ENCODE assay signal across 9 cellular contexts in genomic region chr2:241036964-241037421, GRCh38. TPM values are rescaled to one million over a fixed set of nuclear protein-coding genes. Genes with fewer than 3 reads are reported as not detected.
DNase-seq lines count a peak whose midpoint lies in the region; ATAC-seq and TF ChIP-seq lines count a peak whose summit lies in the region.
"Had no signal": no experiment of that assay in that cellular context is flagged by ENCODE, and none has a peak within 500 bp of the region (broad histone marks: within the 10 kb centered on the region; RNA-seq: fewer than 3 reads in every experiment).

No MANE protein-coding gene starts in this region.

- H3K4me3 ChIP-seq in neuronal stem cell (ENCODE audit: low read length in 2 of 2) (peak overlapping the region in 1 of 2 donors; percentile 74), uterus (no peak overlapping the region), SK-N-SH (ENCODE audit: low read depth in 2 of 2, low read length in 1 of 2) (no peak overlapping the region)

- peak overlapping the region; percentile 94 for H3K14ac ChIP-seq in neuronal stem cell (ENCODE audit: low read length)

- no peaks in the 10 kb centered on the region for H4K20me1 ChIP-seq in SK-N-SH (ENCODE audit: insufficient read depth)

- H3K23ac ChIP-seq in neuronal stem cell (ENCODE audit: low read depth, low read length, poor library complexity): peak overlapping the region; percentile 85

- H3K9me3 ChIP-seq in neuronal stem cell (replicated peaks in 1 of 2; ENCODE audit: control insufficient read depth in 2 of 2, insufficient read depth in 1 of 2, low read depth in 1 of 2, low read length in 2 of 2) (no peaks in the 10 kb centered on the region), uterus (no peaks in the 10 kb centered on the region), SK-N-SH (no peaks in the 10 kb centered on the region)

- no peaks in the 10 kb centered on the region for H3K27me3 Mint-ChIP-seq in activated T-helper 2 cell treated with anti-CD3 and anti-CD28 coated beads, Interferon-gamma antibody, Interleukin-2, Interleukin-4, amounts not matched to agents 10 μg/mL and 5 μg/mL and 100 μg/mL, durations not matched to agents 14 hours and 24 hours and 36 hours (ENCODE audit: low read depth)
- H3K27me3 Mint-ChIP-seq in CD14-positive monocyte (ENCODE audit: low read depth in 3 of 3): peaks cover 4 to 18% (median 13%) of the 10 kb centered on the region in 3 donors

- ATAC-seq in GM18867 (IDR thresholded peaks at IDR 0.05; ENCODE audit: unreplicated experiment): peak; percentile 26
- ATAC-seq in HG02798 (IDR thresholded peaks at IDR 0.05; ENCODE audit: poor library complexity, unreplicated experiment): peak; percentile 21
- ATAC-seq in GM21825 (IDR thresholded peaks at IDR 0.05; ENCODE audit: unreplicated experiment): no peak

- peak overlapping the region; percentile 68 for H3K4me3 Mint-ChIP-seq in activated T-helper 2 cell treated with anti-CD3 and anti-CD28 coated beads, Interferon-gamma antibody, Interleukin-2, Interleukin-4, amounts not matched to agents 10 μg/mL and 5 μg/mL and 100 μg/mL, durations not matched to agents 14 hours and 24 hours and 36 hours (ENCODE audit: low read depth)
- peak overlapping the region in 1 of 2 donors; percentile 53 for H3K4me3 Mint-ChIP-seq in CD14-positive monocyte
- H3K4me3 Mint-ChIP-seq: neural crest cell had no signal

- no peak for TF ChIP-seq EP300 in SK-N-SH (IDR thresholded peaks at IDR 0.05; ENCODE audit: borderline replicate concordance in 1 of 2, low read depth in 1 of 2, low read length in 1 of 2)

- CTCF ChIA-PET in SK-N-SH (lab: Yijun Ruan, JAX): no interaction called here

- no peaks in the 10 kb centered on the region for H3K9me3 Mint-ChIP-seq in activated T-helper 2 cell treated with anti-CD3 and anti-CD28 coated beads, Interferon-gamma antibody, Interleukin-2, Interleukin-4, amounts not matched to agents 10 μg/mL and 5 μg/mL and 100 μg/mL, durations not matched to agents 14 hours and 24 hours and 36 hours
- no peaks in the 10 kb centered on the region for H3K9me3 Mint-ChIP-seq in CD14-positive monocyte
- H3K9me3 Mint-ChIP-seq: neural crest cell had no signal

- intact Hi-C loops in activated T-helper 2 cell treated with anti-CD3 and anti-CD28 coated beads, Interferon-gamma antibody, Interleukin-2, Interleukin-4, amounts not matched to agents 10 μg/mL and 5 μg/mL and 100 μg/mL, durations not matched to agents 14 hours and 24 hours and 36 hours (cut with micrococcal nuclease): no loop called here
- intact Hi-C loops in uterus (cut with DNase I; ENCODE audit: low total_unique reads): no loop called here
- intact Hi-C loops in CD14-positive monocyte (cut with micrococcal nuclease): no loop called here

- peak overlapping the region; percentile 71 for H2BK15ac ChIP-seq in neuronal stem cell (ENCODE audit: low read length)

- H3F3A ChIP-seq in SK-N-SH (replicated peaks; ENCODE audit: insufficient read depth): no peaks in the 10 kb centered on the region

- H2AFZ ChIP-seq in neuronal stem cell (ENCODE audit: low read length): no peak overlapping the region
- H2AFZ ChIP-seq in SK-N-SH (ENCODE audit: low read depth): no peak overlapping the region

- no peak overlapping the region for H3K27ac ChIP-seq in neuronal stem cell (replicated peaks; ENCODE audit: low read length)
- H3K27ac ChIP-seq in uterus: no peak overlapping the region
- no peak overlapping the region for H3K27ac ChIP-seq in SK-N-SH (ENCODE audit: low read depth in 2 of 2, low read length in 1 of 2)

- no peaks in the 10 kb centered on the region for H3K36me3 ChIP-seq in neuronal stem cell (replicated peaks in 1 of 2; ENCODE audit: control insufficient read depth in 2 of 2, insufficient read depth in 2 of 2, low read length in 2 of 2)
- no peaks in the 10 kb centered on the region for H3K36me3 ChIP-seq in uterus
- H3K36me3 ChIP-seq in SK-N-SH (replicated peaks in 1 of 2; ENCODE audit: control insufficient read depth in 1 of 2, insufficient read depth in 2 of 2, low read length in 1 of 2): no peaks in the 10 kb centered on the region

- TF ChIP-seq POLR2A in uterus (IDR thresholded peaks at IDR 0.05): no peak

- peak overlapping the region; percentile 90 for H2BK5ac ChIP-seq in neuronal stem cell (ENCODE audit: low read length)

- TF ChIP-seq CTCF in uterus (IDR thresholded peaks at IDR 0.05) (no peak), CD14-positive monocyte (IDR thresholded peaks at IDR 0.05) (no peak), SK-N-SH (IDR thresholded peaks at IDR 0.05) (no peak)

- TF ChIP-seq RAD21 in SK-N-SH (IDR thresholded peaks at IDR 0.05; ENCODE audit: low read length): no peak

- no peaks in the 10 kb centered on the region for H3K79me2 ChIP-seq in SK-N-SH (ENCODE audit: insufficient read depth)

- peaks cover 18% of the 10 kb centered on the region for H3K4me1 Mint-ChIP-seq in activated T-helper 2 cell treated with anti-CD3 and anti-CD28 coated beads, Interferon-gamma antibody, Interleukin-2, Interleukin-4, amounts not matched to agents 10 μg/mL and 5 μg/mL and 100 μg/mL, durations not matched to agents 14 hours and 24 hours and 36 hours (ENCODE audit: low read depth)
- H3K4me1 Mint-ChIP-seq in CD14-positive monocyte: peaks cover 8% of the 10 kb centered on the region
- H3K4me1 Mint-ChIP-seq: neural crest cell had no signal

- H2BK12ac ChIP-seq in neuronal stem cell (ENCODE audit: low read length): peak overlapping the region; percentile 94

- no CpG with 5 or more reads among the region's 18 CpGs for WGBS in neuronal stem cell (ENCODE audit: extremely low coverage in 2 of 2, insufficient read length in 2 of 2, insufficient replicate concordance in 1 of 2), 2 donors
- 81% methylated on average over 10 of the region's 18 CpGs for WGBS in SK-N-SH (ENCODE audit: low lambda C conversion rate)

- DNase-seq in activated T-helper 2 cell treated with anti-CD3 and anti-CD28 coated beads, Interferon-gamma antibody, Interleukin-2, Interleukin-4, amounts not matched to agents 10 μg/mL and 5 μg/mL and 100 μg/mL, durations not matched to agents 14 hours and 24 hours and 36 hours (ENCODE audit: low spot score): no peak
- no peak for DNase-seq in neuronal stem cell (ENCODE audit: low spot score)
- no peak for DNase-seq in uterus
- DNase-seq in CD14-positive monocyte (ENCODE audit: low spot score): no peak
- DNase-seq in SK-N-SH: no peak

- no peaks in the 10 kb centered on the region for H3K36me3 Mint-ChIP-seq in activated T-helper 2 cell treated with anti-CD3 and anti-CD28 coated beads, Interferon-gamma antibody, Interleukin-2, Interleukin-4, amounts not matched to agents 10 μg/mL and 5 μg/mL and 100 μg/mL, durations not matched to agents 14 hours and 24 hours and 36 hours (ENCODE audit: low read depth)
- H3K36me3 Mint-ChIP-seq in CD14-positive monocyte: no peaks in the 10 kb centered on the region

- no peak overlapping the region for H3K27ac Mint-ChIP-seq in activated T-helper 2 cell treated with anti-CD3 and anti-CD28 coated beads, Interferon-gamma antibody, Interleukin-2, Interleukin-4, amounts not matched to agents 10 μg/mL and 5 μg/mL and 100 μg/mL, durations not matched to agents 14 hours and 24 hours and 36 hours
- H3K27ac Mint-ChIP-seq in CD14-positive monocyte: no peak overlapping the region

- no peak overlapping the region for H4K91ac ChIP-seq in neuronal stem cell (ENCODE audit: low read depth, low read length, poor library complexity)

- no peaks in the 10 kb centered on the region for H3K79me1 ChIP-seq in neuronal stem cell (ENCODE audit: low read depth, low read length)

- H3K27me3 ChIP-seq in neuronal stem cell (ENCODE audit: control insufficient read depth in 3 of 3, insufficient read depth in 3 of 3, low read depth in 1 of 3, low read length in 3 of 3) (peaks cover 0 to 76% (median 24%) of the 10 kb centered on the region in 3 experiments), uterus (no peaks in the 10 kb centered on the region), SK-N-SH (ENCODE audit: insufficient read depth) (no peaks in the 10 kb centered on the region)

- H3K4ac ChIP-seq in neuronal stem cell (ENCODE audit: low read length): no peak overlapping the region

- H2AK5ac ChIP-seq in neuronal stem cell (ENCODE audit: low read depth, low read length): peak overlapping the region; percentile 59

- H3K4me1 ChIP-seq in neuronal stem cell (ENCODE audit: control insufficient read depth in 2 of 2, insufficient read depth in 1 of 2, low read depth in 1 of 2, low read length in 2 of 2): peaks cover 5 to 14% of the 10 kb centered on the region in 2 donors
- H3K4me1 ChIP-seq in uterus: no peaks in the 10 kb centered on the region
- H3K4me1 ChIP-seq in SK-N-SH (ENCODE audit: control insufficient read depth in 1 of 2, insufficient read depth in 2 of 2, low read depth in 1 of 2, low read length in 1 of 2): no peaks in the 10 kb centered on the region

- H3K4me2 ChIP-seq in neuronal stem cell (ENCODE audit: insufficient read depth, low read length, poor library complexity, severe bottlenecking) (peak overlapping the region; percentile 91), SK-N-SH (no peak overlapping the region)

- H2BK120ac ChIP-seq in neuronal stem cell (ENCODE audit: low read depth, low read length): no peak overlapping the region

- H4K8ac ChIP-seq in neuronal stem cell (ENCODE audit: low read depth, low read length): no peak overlapping the region

- peak overlapping the region; percentile 95 for H3K18ac ChIP-seq in neuronal stem cell (ENCODE audit: low read length)

- POLR2A ChIA-PET in SK-N-SH (lab: Yijun Ruan, JAX): no interaction called here

- H3K9me2 ChIP-seq in SK-N-SH: no peaks in the 10 kb centered on the region

- H3K9ac ChIP-seq in neuronal stem cell (ENCODE audit: low read depth, low read length, poor library complexity): peak overlapping the region; percentile 84
- H3K9ac ChIP-seq in SK-N-SH: no peak overlapping the region

TF ChIP-seq in SK-N-SH, 30 proteins besides CTCF, POLR2A, EP300 and RAD21 (continues in another document):
- no peak for TF ChIP-seq ELF1 (IDR thresholded peaks at IDR 0.05)
- no peak for TF ChIP-seq NRF1 (IDR thresholded peaks at IDR 0.05; ENCODE audit: low read depth, low read length)
- TF ChIP-seq SMC3 (IDR thresholded peaks at IDR 0.05; ENCODE audit: low read depth, low read length): no peak
- TF ChIP-seq YY1 (IDR thresholded peaks at IDR 0.05; ENCODE audit: low read depth): no peak

RNA-seq across cellular contexts. Expression of gene SNED1, which starts 38.6 kb away (rescaled TPM):
- total RNA-seq in activated T-helper 2 cell treated with anti-CD3 and anti-CD28 coated beads, Interferon-gamma antibody, Interleukin-2, Interleukin-4, amounts not matched to agents 10 μg/mL and 5 μg/mL and 100 μg/mL, durations not matched to agents 14 hours and 24 hours and 36 hours: 1.5 and 1.7 TPM in 2 replicates
- polyA plus RNA-seq in neuronal stem cell (2013, experiment 1 of 2): 0.14 TPM
- 0.04 TPM for polyA plus RNA-seq in neuronal stem cell (2013, experiment 2 of 2)
- 10 to 100 TPM; 18.5 to 87.1 (median 21.9) TPM for total RNA-seq in uterus
- under 1 TPM; 0.02 to 0.12 TPM for polyA plus RNA-seq in CD14-positive monocyte
- 0.03 TPM in 2 replicates for polyA plus RNA-seq in SK-N-SH (2012; rRNA removed)
- 0.05 and 0.09 TPM in 2 replicates for polyA plus RNA-seq in SK-N-SH (2012; cell fraction: cytosol; rRNA removed)
- polyA plus RNA-seq in SK-N-SH (2012; cell fraction: nucleus; rRNA removed): 0.12 and 0.26 TPM in 2 replicates
